In genomic region chr1:59141267-59141863, GRCh38 we compare ENCODE assay signal across 2 cellular contexts.
TF ChIP-seq lines count a peak whose summit lies in the region.

No MANE protein-coding gene starts in this region.

TF ChIP-seq in SK-N-SH, 30 proteins besides CTCF, POLR2A, EP300 and RAD21 (continued from another document):
- TF ChIP-seq, protein P1, sequence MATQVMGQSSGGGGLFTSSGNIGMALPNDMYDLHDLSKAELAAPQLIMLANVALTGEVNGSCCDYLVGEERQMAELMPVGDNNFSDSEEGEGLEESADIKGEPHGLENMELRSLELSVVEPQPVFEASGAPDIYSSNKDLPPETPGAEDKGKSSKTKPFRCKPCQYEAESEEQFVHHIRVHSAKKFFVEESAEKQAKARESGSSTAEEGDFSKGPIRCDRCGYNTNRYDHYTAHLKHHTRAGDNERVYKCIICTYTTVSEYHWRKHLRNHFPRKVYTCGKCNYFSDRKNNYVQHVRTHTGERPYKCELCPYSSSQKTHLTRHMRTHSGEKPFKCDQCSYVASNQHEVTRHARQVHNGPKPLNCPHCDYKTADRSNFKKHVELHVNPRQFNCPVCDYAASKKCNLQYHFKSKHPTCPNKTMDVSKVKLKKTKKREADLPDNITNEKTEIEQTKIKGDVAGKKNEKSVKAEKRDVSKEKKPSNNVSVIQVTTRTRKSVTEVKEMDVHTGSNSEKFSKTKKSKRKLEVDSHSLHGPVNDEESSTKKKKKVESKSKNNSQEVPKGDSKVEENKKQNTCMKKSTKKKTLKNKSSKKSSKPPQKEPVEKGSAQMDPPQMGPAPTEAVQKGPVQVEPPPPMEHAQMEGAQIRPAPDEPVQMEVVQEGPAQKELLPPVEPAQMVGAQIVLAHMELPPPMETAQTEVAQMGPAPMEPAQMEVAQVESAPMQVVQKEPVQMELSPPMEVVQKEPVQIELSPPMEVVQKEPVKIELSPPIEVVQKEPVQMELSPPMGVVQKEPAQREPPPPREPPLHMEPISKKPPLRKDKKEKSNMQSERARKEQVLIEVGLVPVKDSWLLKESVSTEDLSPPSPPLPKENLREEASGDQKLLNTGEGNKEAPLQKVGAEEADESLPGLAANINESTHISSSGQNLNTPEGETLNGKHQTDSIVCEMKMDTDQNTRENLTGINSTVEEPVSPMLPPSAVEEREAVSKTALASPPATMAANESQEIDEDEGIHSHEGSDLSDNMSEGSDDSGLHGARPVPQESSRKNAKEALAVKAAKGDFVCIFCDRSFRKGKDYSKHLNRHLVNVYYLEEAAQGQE (IDR thresholded peaks at IDR 0.05; ENCODE audit: low read depth, low read length): no peak
- TF ChIP-seq, protein P2, sequence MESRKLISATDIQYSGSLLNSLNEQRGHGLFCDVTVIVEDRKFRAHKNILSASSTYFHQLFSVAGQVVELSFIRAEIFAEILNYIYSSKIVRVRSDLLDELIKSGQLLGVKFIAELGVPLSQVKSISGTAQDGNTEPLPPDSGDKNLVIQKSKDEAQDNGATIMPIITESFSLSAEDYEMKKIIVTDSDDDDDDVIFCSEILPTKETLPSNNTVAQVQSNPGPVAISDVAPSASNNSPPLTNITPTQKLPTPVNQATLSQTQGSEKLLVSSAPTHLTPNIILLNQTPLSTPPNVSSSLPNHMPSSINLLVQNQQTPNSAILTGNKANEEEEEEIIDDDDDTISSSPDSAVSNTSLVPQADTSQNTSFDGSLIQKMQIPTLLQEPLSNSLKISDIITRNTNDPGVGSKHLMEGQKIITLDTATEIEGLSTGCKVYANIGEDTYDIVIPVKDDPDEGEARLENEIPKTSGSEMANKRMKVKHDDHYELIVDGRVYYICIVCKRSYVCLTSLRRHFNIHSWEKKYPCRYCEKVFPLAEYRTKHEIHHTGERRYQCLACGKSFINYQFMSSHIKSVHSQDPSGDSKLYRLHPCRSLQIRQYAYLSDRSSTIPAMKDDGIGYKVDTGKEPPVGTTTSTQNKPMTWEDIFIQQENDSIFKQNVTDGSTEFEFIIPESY (IDR thresholded peaks at IDR 0.05; ENCODE audit: borderline replicate concordance, low read depth): no peak

TF ChIP-seq in SK-N-SH treated with all-trans-retinoic acid at 6 μM for 48 hours, 23 proteins besides CTCF, POLR2A, EP300 and RAD21 (continued from another document):
- no peak for TF ChIP-seq CREB5 (CRISPR knock-in tag; IDR thresholded peaks at IDR 0.05; ENCODE audit: low read depth)
- TF ChIP-seq CSRNP3 (CRISPR knock-in tag; IDR thresholded peaks at IDR 0.05): no peak
- no peak for TF ChIP-seq ISL1 (CRISPR knock-in tag; IDR thresholded peaks at IDR 0.05)
- TF ChIP-seq GLIS3 (CRISPR knock-in tag; IDR thresholded peaks at IDR 0.05): no peak
- TF ChIP-seq CSDC2 (CRISPR knock-in tag; IDR thresholded peaks at IDR 0.05): no peak
- TF ChIP-seq, protein P3, sequence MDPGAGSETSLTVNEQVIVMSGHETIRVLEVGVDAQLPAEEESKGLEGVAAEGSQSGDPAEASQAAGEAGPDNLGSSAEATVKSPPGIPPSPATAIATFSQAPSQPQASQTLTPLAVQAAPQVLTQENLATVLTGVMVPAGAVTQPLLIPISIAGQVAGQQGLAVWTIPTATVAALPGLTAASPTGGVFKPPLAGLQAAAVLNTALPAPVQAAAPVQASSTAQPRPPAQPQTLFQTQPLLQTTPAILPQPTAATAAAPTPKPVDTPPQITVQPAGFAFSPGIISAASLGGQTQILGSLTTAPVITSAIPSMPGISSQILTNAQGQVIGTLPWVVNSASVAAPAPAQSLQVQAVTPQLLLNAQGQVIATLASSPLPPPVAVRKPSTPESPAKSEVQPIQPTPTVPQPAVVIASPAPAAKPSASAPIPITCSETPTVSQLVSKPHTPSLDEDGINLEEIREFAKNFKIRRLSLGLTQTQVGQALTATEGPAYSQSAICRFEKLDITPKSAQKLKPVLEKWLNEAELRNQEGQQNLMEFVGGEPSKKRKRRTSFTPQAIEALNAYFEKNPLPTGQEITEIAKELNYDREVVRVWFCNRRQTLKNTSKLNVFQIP (CRISPR knock-in tag; IDR thresholded peaks at IDR 0.05; ENCODE audit: borderline replicate concordance, low read depth): no peak
- TF ChIP-seq ZC3H10 (CRISPR knock-in tag; IDR thresholded peaks at IDR 0.05): no peak
- TF ChIP-seq ZNF70 (CRISPR knock-in tag; IDR thresholded peaks at IDR 0.05): no peak
